In the genomic region with DNA sequence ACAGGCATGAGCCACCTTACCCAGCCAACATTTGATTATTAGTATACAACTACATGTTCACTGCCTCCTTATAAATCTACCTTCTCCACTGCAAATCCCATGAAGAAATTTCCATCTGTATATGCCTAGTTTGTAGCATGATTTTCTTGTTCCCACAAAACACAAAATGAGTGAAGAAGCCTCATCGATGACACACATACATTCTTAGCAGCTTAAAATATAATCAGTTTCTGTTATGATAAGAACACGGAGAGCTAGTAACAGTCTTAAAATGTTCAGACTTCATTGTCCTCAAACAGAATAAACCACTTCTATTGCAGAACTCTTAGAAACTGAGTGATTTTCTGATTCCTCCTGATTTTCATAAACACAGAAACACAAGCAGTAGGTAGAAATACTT, we compare ENCODE assay signal across 27 cellular contexts.
"Had no signal": no experiment of that assay in that cellular context is flagged by ENCODE, and none has a peak within 500 bp of the region (broad histone marks: within the 10 kb centered on the region; RNA-seq: fewer than 3 reads in every experiment).

No MANE protein-coding gene starts in this region.

- H3K27ac ChIP-seq: coronary artery had no signal

- H3K27me3 Mint-ChIP-seq: activated B cell treated with CpG ODN at 0.5 μM for 24 hours; activated CD4-positive, alpha-beta memory T cell treated with anti-CD3 and anti-CD28 coated beads for 36 hours; activated CD4-positive, alpha-beta T cell treated with anti-CD3 and anti-CD28 coated beads, Interleukin-2, amount 10 ng/mL, durations not matched to agents 7 days and 5 days; activated naive CD8-positive, alpha-beta T cell treated with anti-CD3 and anti-CD28 coated beads, Interleukin-2, amount 50 U/mL, for 24 hours; T-cell had no signal

- H3K9me3 Mint-ChIP-seq: activated B cell treated with CpG ODN at 0.5 μM for 24 hours; activated CD4-positive, alpha-beta memory T cell treated with anti-CD3 and anti-CD28 coated beads for 36 hours; activated CD4-positive, alpha-beta T cell treated with anti-CD3 and anti-CD28 coated beads, Interleukin-2, amount 10 ng/mL, durations not matched to agents 7 days and 5 days; activated naive CD8-positive, alpha-beta T cell treated with anti-CD3 and anti-CD28 coated beads, Interleukin-2, amount 50 U/mL, for 24 hours had no signal

- H3K36me3 Mint-ChIP-seq: activated CD4-positive, alpha-beta memory T cell treated with anti-CD3 and anti-CD28 coated beads for 36 hours; activated naive CD4-positive, alpha-beta T cell treated with anti-CD3 and anti-CD28 coated beads, Interleukin-2, amount 50 U/mL, for 72 hours; T-cell had no signal

- H3K4me3 ChIP-seq: coronary artery had no signal

- FAIRE-seq: TTC549 had no signal

- ATAC-seq: activated naive CD4-positive, alpha-beta T cell treated with anti-CD3 and anti-CD28 coated beads, Interleukin-2, amount 50 U/mL, for 72 hours; activated naive CD8-positive, alpha-beta T cell treated with anti-CD3 and anti-CD28 coated beads, Interleukin-2, amount 50 U/mL, for 24 hours; activated T-cell treated with anti-CD3 and anti-CD28 coated beads, Interleukin-2, amount 50 U/mL, for 4 hours; T-cell had no signal

- H3K27ac Mint-ChIP-seq: activated B cell treated with CpG ODN at 0.5 μM for 24 hours; activated CD4-positive, alpha-beta memory T cell treated with anti-CD3 and anti-CD28 coated beads for 36 hours; activated CD4-positive, alpha-beta T cell treated with anti-CD3 and anti-CD28 coated beads, Interleukin-2, amount 10 ng/mL, durations not matched to agents 7 days and 5 days; activated naive CD4-positive, alpha-beta T cell treated with anti-CD3 and anti-CD28 coated beads, Interleukin-2, amount 50 U/mL, for 72 hours; activated naive CD8-positive, alpha-beta T cell treated with anti-CD3 and anti-CD28 coated beads, Interleukin-2, amount 50 U/mL, for 24 hours; T-cell had no signal

- H3K4me3 Mint-ChIP-seq: activated B cell treated with CpG ODN at 0.5 μM for 24 hours; activated CD4-positive, alpha-beta memory T cell treated with anti-CD3 and anti-CD28 coated beads for 36 hours; activated CD4-positive, alpha-beta T cell treated with anti-CD3 and anti-CD28 coated beads, Interleukin-2, amount 10 ng/mL, durations not matched to agents 7 days and 5 days; activated naive CD8-positive, alpha-beta T cell treated with anti-CD3 and anti-CD28 coated beads, Interleukin-2, amount 50 U/mL, for 24 hours; activated T-cell treated with anti-CD3 and anti-CD28 coated beads, Interleukin-2, amount 50 U/mL, for 4 hours; T-cell had no signal

- H3K4me1 Mint-ChIP-seq: activated CD4-positive, alpha-beta T cell treated with anti-CD3 and anti-CD28 coated beads, Interleukin-2, amount 10 ng/mL, durations not matched to agents 7 days and 5 days; activated naive CD8-positive, alpha-beta T cell treated with anti-CD3 and anti-CD28 coated beads, Interleukin-2, amount 50 U/mL, for 24 hours; T-cell had no signal

- DNase-seq: activated B cell treated with CpG ODN at 0.5 μM for 24 hours; activated CD4-positive, alpha-beta memory T cell treated with anti-CD3 and anti-CD28 coated beads for 36 hours; activated CD4-positive, alpha-beta T cell treated with anti-CD3 and anti-CD28 coated beads for 1 hour; activated CD4-positive, alpha-beta T cell treated with anti-CD3 and anti-CD28 coated beads, Interleukin-2, amount 10 ng/mL, durations not matched to agents 7 days and 5 days; activated CD8-positive, alpha-beta memory T cell treated with anti-CD3 and anti-CD28 coated beads for 24 hours; activated effector memory CD4-positive, alpha-beta T cell treated with anti-CD3 and anti-CD28 coated beads, Interleukin-2, amount 50 U/mL, for 16 hours; activated naive CD4-positive, alpha-beta T cell treated with Interleukin-2 at 50 U/mL for 16 hours; activated naive CD8-positive, alpha-beta T cell treated with anti-CD3 and anti-CD28 coated beads, Interleukin-2, amount 50 U/mL, for 24 hours; activated T-cell treated with anti-CD3 and anti-CD28 coated beads, Interleukin-2, amount 50 U/mL, for 4 hours; amygdala; NCI-H1092 treated with DMSO at 0.1 percent for 48 hours; NCI-H1417 treated with DMSO at 0.1 percent for 48 hours; NCI-H1694; NCI-H2029; NCI-H2107; NCI-H2171 treated with DMSO at 0.1 percent for 48 hours; NCI-H345; NCI-H510A; NCI-H526 treated with DMSO at 0.1 percent for 48 hours; NCI-H82; SIG-M5; T-cell; T-helper 2 cell; T1000 had no signal
